In genomic region chr13:83879431-83880171, GRCh38 we compare ENCODE assay signal across 11 cellular contexts. TPM values are rescaled to one million over a fixed set of nuclear protein-coding genes. Genes with fewer than 3 reads are reported as not detected.
DNase-seq lines count a peak whose midpoint lies in the region; ATAC-seq and TF ChIP-seq lines count a peak whose summit lies in the region.
"Had no signal": no experiment of that assay in that cellular context is flagged by ENCODE, and none has a peak within 500 bp of the region (broad histone marks: within the 10 kb centered on the region; RNA-seq: fewer than 3 reads in every experiment).

No MANE protein-coding gene starts in this region.

- ATAC-seq in left cardiac atrium (no peak), HG02973 (IDR thresholded peaks at IDR 0.05; ENCODE audit: unreplicated experiment) (no peak)

- H2AFZ ChIP-seq in neural cell (ENCODE audit: low read depth, low read length) = no peak overlapping the region

- H3K36me3 ChIP-seq in left ventricle myocardium inferior = no peaks in the 10 kb centered on the region
- H3K36me3 ChIP-seq in neural cell (ENCODE audit: insufficient read depth, low read length) = peaks cover 22% of the 10 kb centered on the region
- H3K36me3 ChIP-seq: ovary had no signal

- no peak for TF ChIP-seq EP300 in neural cell (conservative IDR thresholded peaks at IDR 0.05; ENCODE audit: poor library complexity, severe bottlenecking)

- no peaks in the 10 kb centered on the region for H3K36me3 Mint-ChIP-seq in activated naive CD4-positive, alpha-beta T cell treated with anti-CD3 and anti-CD28 coated beads for 36 hours (ENCODE audit: low read depth)

- DNase-seq in left ventricle myocardium inferior (no peak), left cardiac atrium (no peak), epithelial cell of esophagus (ENCODE audit: low read depth) (peak; percentile 28), NOMO-1 treated with DMSO at 0.1 percent for 48 hours (lab: John Stamatoyannopoulos, UW; ENCODE audit: unreplicated experiment) (no peak)
- DNase-seq in activated CD4-positive, CD25-positive, alpha-beta regulatory T cell treated with anti-CD3 and anti-CD28 coated beads, Interleukin-2, amount 50 U/mL, for 72 hours = no peak
- DNase-seq in activated naive CD4-positive, alpha-beta T cell treated with anti-CD3 and anti-CD28 coated beads for 36 hours = no peak
- DNase-seq: erythroblast, MM.1S, ovary had no signal

- H3K27ac Mint-ChIP-seq in activated naive CD4-positive, alpha-beta T cell treated with anti-CD3 and anti-CD28 coated beads for 36 hours = no peak overlapping the region

- H3K4me3 ChIP-seq in left ventricle myocardium inferior = peak overlapping the region; percentile 17
- peak overlapping the region; percentile 40 for H3K4me3 ChIP-seq in epithelial cell of esophagus (ENCODE audit: low read length)
- H3K4me3 ChIP-seq in neural cell (ENCODE audit: low read length) = peak overlapping the region; percentile 87
- H3K4me3 ChIP-seq: ovary had no signal

- H3F3A ChIP-seq in neural cell (ENCODE audit: insufficient read depth, low read length, poor library complexity, severe bottlenecking) = no peaks in the 10 kb centered on the region

- CTCF ChIA-PET in activated naive CD4-positive, alpha-beta T cell treated with anti-CD3 and anti-CD28 coated beads for 36 hours (lab: Charles Lee) = no interaction called here

- TF ChIP-seq CTCF in left ventricle myocardium inferior (IDR thresholded peaks at IDR 0.05; ENCODE audit: borderline replicate concordance) = no peak
- TF ChIP-seq CTCF in epithelial cell of esophagus (IDR thresholded peaks at IDR 0.05; ENCODE audit: insufficient read depth, low read depth, low read length, missing control alignments) = no peak
- no peak for TF ChIP-seq CTCF in neural cell (IDR thresholded peaks at IDR 0.05; ENCODE audit: poor library complexity, severe bottlenecking)

- H3K9me3 Mint-ChIP-seq in activated naive CD4-positive, alpha-beta T cell treated with anti-CD3 and anti-CD28 coated beads for 36 hours = no peaks in the 10 kb centered on the region

- H3K27me3 Mint-ChIP-seq in activated naive CD4-positive, alpha-beta T cell treated with anti-CD3 and anti-CD28 coated beads for 36 hours (ENCODE audit: low read depth) = peaks cover 63% of the 10 kb centered on the region

- H3K9ac ChIP-seq in neural cell (ENCODE audit: low read length) = peak overlapping the region; percentile 95

- peaks cover 75% of the 10 kb centered on the region for H3K27me3 ChIP-seq in left ventricle myocardium inferior (ENCODE audit: low read depth)
- no peaks in the 10 kb centered on the region for H3K27me3 ChIP-seq in neural cell (ENCODE audit: insufficient read depth, low read depth, low read length)
- H3K27me3 ChIP-seq: ovary had no signal

- no peak overlapping the region for H3K4me3 Mint-ChIP-seq in activated naive CD4-positive, alpha-beta T cell treated with anti-CD3 and anti-CD28 coated beads for 36 hours

- peak overlapping the region; percentile 50 for H3K4me2 ChIP-seq in neural cell (ENCODE audit: low read length)

- intact Hi-C loops in left ventricle myocardium inferior (cut with micrococcal nuclease) = no loop called here
- intact Hi-C loops in left cardiac atrium (cut with DNase I) = no loop called here
- intact Hi-C loops in activated naive CD4-positive, alpha-beta T cell treated with anti-CD3 and anti-CD28 coated beads for 36 hours (cut with micrococcal nuclease) = no loop called here

- peaks cover 12% of the 10 kb centered on the region for H3K4me1 Mint-ChIP-seq in activated naive CD4-positive, alpha-beta T cell treated with anti-CD3 and anti-CD28 coated beads for 36 hours (ENCODE audit: low read depth)

- H3K4me1 ChIP-seq in left ventricle myocardium inferior = peaks cover 3% of the 10 kb centered on the region

- TF ChIP-seq RAD21 in neural cell (conservative IDR thresholded peaks at IDR 0.05) = no peak

- H3K27ac ChIP-seq in left ventricle myocardium inferior (replicated peaks) = no peak overlapping the region
- peak overlapping the region; percentile 98 for H3K27ac ChIP-seq in neural cell (ENCODE audit: low read length)
- H3K27ac ChIP-seq: ovary had no signal

- no peaks in the 10 kb centered on the region for H3K9me2 ChIP-seq in neural cell (ENCODE audit: insufficient read depth, low read length)

- peaks cover 71% of the 10 kb centered on the region for H3K79me2 ChIP-seq in neural cell (replicated peaks; ENCODE audit: insufficient read depth, low read length)

- H4K20me1 ChIP-seq in neural cell (ENCODE audit: insufficient read depth) = no peaks in the 10 kb centered on the region

- H3K9me3 ChIP-seq in left ventricle myocardium inferior (replicated peaks) = no peaks in the 10 kb centered on the region
- no peaks in the 10 kb centered on the region for H3K9me3 ChIP-seq in neural cell (ENCODE audit: low read length)
- H3K9me3 ChIP-seq: ovary had no signal

TF ChIP-seq in neural cell, 6 proteins besides CTCF, POLR2A, EP300 and RAD21:
- TF ChIP-seq TAF1 (IDR thresholded peaks at IDR 0.05; ENCODE audit: low read depth) (no peak), SMC3 (conservative IDR thresholded peaks at IDR 0.05; ENCODE audit: poor library complexity) (peak; percentile 3)

RNA-seq across cellular contexts. Expression of gene SLITRK1, which starts 2.7 kb away (rescaled TPM):
- total RNA-seq in left ventricle myocardium inferior (not detected), left cardiac atrium (not detected)
- polyA plus RNA-seq in neural cell = 14.8 and 18.8 TPM in 2 replicates
- 85.2 and 94.1 TPM in 2 replicates for polyA minus RNA-seq in neural cell
- total RNA-seq in activated naive CD4-positive, alpha-beta T cell treated with anti-CD3 and anti-CD28 coated beads for 36 hours = not detected

Comparison
In these comparisons a context has a peak if more than half of its experiments do, and no peak if none do; other contexts are left out.
1. H3K4me3 ChIP-seq: peak in every context shown above with its lines; median percentile 87 in neural cell; 40 in epithelial cell of esophagus; 17 in left ventricle myocardium inferior.